In the genomic region with DNA sequence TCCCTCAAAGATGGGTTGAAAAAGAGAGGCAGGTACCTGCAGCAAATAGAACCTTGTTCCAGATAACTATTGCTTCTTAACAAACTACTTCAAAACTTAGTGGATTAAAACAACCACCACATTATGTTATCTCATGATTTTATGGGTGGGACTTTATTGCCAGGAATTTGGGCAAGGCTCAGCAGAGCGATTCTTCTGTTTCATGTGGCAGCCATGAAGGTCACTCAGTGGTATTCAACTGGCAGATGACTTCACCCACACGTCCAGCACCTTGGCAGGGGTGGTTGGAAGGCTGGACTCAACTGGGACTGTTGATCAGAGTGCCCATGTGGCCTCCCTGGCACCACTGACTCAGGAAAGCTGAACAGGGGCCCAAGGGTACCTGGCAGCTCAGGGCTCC, we compare ENCODE assay signal across 7 cellular contexts.
"Had no signal": no experiment of that assay in that cellular context is flagged by ENCODE, and none has a peak within 500 bp of the region (broad histone marks: within the 10 kb centered on the region; RNA-seq: fewer than 3 reads in every experiment).

No MANE protein-coding gene starts in this region.

- FAIRE-seq: HTR-8/SVneo had no signal

- H3K36me3 ChIP-seq: HAP-1 had no signal

- H3K4me2 ChIP-seq: KMS-11 had no signal

- H3K27ac ChIP-seq: KMS-11 had no signal

- ATAC-seq: HCT116 had no signal

- DNase-seq: GOT3, H7, KBM-7 had no signal

- H3K4me1 ChIP-seq: HAP-1 had no signal

- H3K9me3 ChIP-seq: HAP-1 had no signal

- H3K9ac ChIP-seq: KMS-11 had no signal

- H3K4me3 ChIP-seq: HAP-1 had no signal
